In the genomic region with DNA sequence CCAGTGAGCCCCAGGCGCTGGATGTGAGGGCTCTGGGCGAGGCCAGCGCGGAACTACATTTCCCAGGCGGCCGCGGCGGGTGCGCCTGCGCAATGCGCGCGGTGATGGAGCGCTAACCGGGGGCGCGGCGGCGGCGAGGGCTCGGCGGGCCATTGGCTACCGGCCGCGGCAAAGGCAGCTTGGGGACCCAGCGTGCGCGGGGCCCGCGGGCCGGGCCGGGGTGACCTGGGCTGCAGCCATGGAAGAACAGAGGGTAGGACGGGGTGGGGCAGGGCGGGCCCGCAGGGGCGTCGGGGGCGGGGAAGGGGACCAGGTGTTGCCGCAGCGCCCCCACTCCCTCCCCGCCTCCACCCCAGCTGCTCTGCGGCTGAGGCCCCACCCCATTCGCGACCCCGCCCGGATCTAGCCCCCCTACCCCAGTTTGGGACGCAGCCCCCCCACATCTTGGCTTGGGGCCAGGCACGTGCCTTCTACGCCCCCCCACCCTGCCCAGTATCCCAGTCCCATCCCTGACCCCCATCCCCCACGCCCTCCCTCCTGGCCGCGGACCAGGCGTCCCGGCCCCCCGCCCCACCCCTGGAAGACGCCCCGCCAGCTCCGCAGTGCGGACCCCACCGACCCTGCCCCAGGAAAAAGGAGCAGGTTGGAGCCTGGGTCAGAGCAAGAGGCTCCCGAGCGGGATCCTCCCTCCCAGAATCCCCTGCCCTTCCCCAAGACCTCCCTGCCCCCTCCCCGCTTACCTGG, we compare ENCODE assay signal across 8 cellular contexts. TPM values are rescaled to one million over a fixed set of nuclear protein-coding genes. Genes with fewer than 3 reads are reported as not detected.
DNase-seq lines count a peak whose midpoint lies in the region; ATAC-seq and FAIRE-seq lines count a peak whose summit lies in the region.

A gene (plus strand): TSS at position 90 of the 744 bp plus-strand sequence. CDS start 149 bp downstream, at position 239.

- ATAC-seq in activated naive CD8-positive, alpha-beta T cell treated with anti-CD3 and anti-CD28 coated beads, Interleukin-2, amount 50 U/mL, for 24 hours: peak; percentile 86
- ATAC-seq in GM21528 (IDR thresholded peaks at IDR 0.05; ENCODE audit: low FRiP score, unreplicated experiment): no peak

- H3K9me3 Mint-ChIP-seq in IgD-negative memory B cell: no peaks in the 10 kb centered on the region
- H3K9me3 Mint-ChIP-seq in activated naive CD8-positive, alpha-beta T cell treated with anti-CD3 and anti-CD28 coated beads, Interleukin-2, amount 50 U/mL, for 24 hours: no peaks in the 10 kb centered on the region

- peaks cover 0 to 3% (median 0%) of the 10 kb centered on the region in 3 donors for H3K4me1 Mint-ChIP-seq in IgD-negative memory B cell
- peaks cover 28% of the 10 kb centered on the region for H3K4me1 Mint-ChIP-seq in activated naive CD8-positive, alpha-beta T cell treated with anti-CD3 and anti-CD28 coated beads, Interleukin-2, amount 50 U/mL, for 24 hours

- H3K9me3 ChIP-seq in small intestine (ENCODE audit: control insufficient read depth, low read depth): no peaks in the 10 kb centered on the region

- no peaks in the 10 kb centered on the region for H3K36me3 Mint-ChIP-seq in IgD-negative memory B cell
- no peaks in the 10 kb centered on the region for H3K36me3 Mint-ChIP-seq in activated naive CD8-positive, alpha-beta T cell treated with anti-CD3 and anti-CD28 coated beads, Interleukin-2, amount 50 U/mL, for 24 hours (ENCODE audit: low read depth)

- WGBS in small intestine, 3 donors: 5 to 8% (median 6%) methylated on average over 28 to 63 of the region's 63 CpGs

- H3K4me1 ChIP-seq in small intestine (ENCODE audit: control insufficient read depth in 2 of 2, insufficient read depth in 1 of 2, low read depth in 1 of 2, low read length in 1 of 2): no peaks in the 10 kb centered on the region

- peaks cover 9% of the 10 kb centered on the region for H3K27me3 Mint-ChIP-seq in IgD-negative memory B cell
- H3K27me3 Mint-ChIP-seq in activated naive CD8-positive, alpha-beta T cell treated with anti-CD3 and anti-CD28 coated beads, Interleukin-2, amount 50 U/mL, for 24 hours: peaks cover 3% of the 10 kb centered on the region

- H3K27ac ChIP-seq in small intestine (ENCODE audit: low read depth in 1 of 2, low read length in 1 of 2): peak within 1 kb of the TSS in 1 of 2 donors; percentile 41

- no peaks in the 10 kb centered on the region for H3K27me3 ChIP-seq in small intestine (ENCODE audit: control insufficient read depth in 2 of 2, insufficient read depth in 2 of 2, low read length in 2 of 2)

- peak within 1 kb of the TSS in 2 of 4 donors; percentile 82 to 88 for H3K4me3 Mint-ChIP-seq in IgD-negative memory B cell
- peak within 1 kb of the TSS; percentile 63 for H3K4me3 Mint-ChIP-seq in activated naive CD8-positive, alpha-beta T cell treated with anti-CD3 and anti-CD28 coated beads, Interleukin-2, amount 50 U/mL, for 24 hours

- peak within 1 kb of the TSS in 2 of 3 donors; percentile 50 to 81 for H3K27ac Mint-ChIP-seq in IgD-negative memory B cell
- peak within 1 kb of the TSS; percentile 68 for H3K27ac Mint-ChIP-seq in activated naive CD8-positive, alpha-beta T cell treated with anti-CD3 and anti-CD28 coated beads, Interleukin-2, amount 50 U/mL, for 24 hours

- no peaks in the 10 kb centered on the region for H3K36me3 ChIP-seq in small intestine (ENCODE audit: control insufficient read depth in 2 of 2, insufficient read depth in 2 of 2, low read length in 2 of 2)

- FAIRE-seq in small intestine (lab: Jason Lieb, UNC): no peak

- peak; percentile 99 for DNase-seq in D341Med (ENCODE audit: low spot score)
- peak; percentile 36 for DNase-seq in SW480 (ENCODE audit: low spot score)
- peak; percentile 88 for DNase-seq in activated naive CD8-positive, alpha-beta T cell treated with anti-CD3 and anti-CD28 coated beads, Interleukin-2, amount 50 U/mL, for 24 hours
- DNase-seq in iris pigment epithelial cell (ENCODE audit: low read depth): peak; percentile 40
- peak; percentile 53 for DNase-seq in stimulated activated CD8-positive, alpha-beta memory T cell treated with anti-CD3 and anti-CD28 coated beads, Interleukin-12 subunit alpha, Interleukin-12 subunit beta, amount 100 ng/mL, for 4 hours (ENCODE audit: low read depth)
- no peak for DNase-seq in small intestine

- H3K4me3 ChIP-seq in small intestine (ENCODE audit: low read depth in 1 of 2, low read length in 2 of 2): peak within 1 kb of the TSS in 1 of 2 donors; percentile 49

RNA-seq across cellular contexts. Expression of the gene that starts here (rescaled TPM):
- polyA plus RNA-seq in IgD-negative memory B cell (0.58 TPM), small intestine (1 to 10 TPM; 1.8 to 3.2 (median 2.2) TPM)
